In genomic region chr12:54415223-54415929, GRCh38 we compare ENCODE assay signal across 1 cellular context.
TF ChIP-seq lines count a peak whose summit lies in the region.

No MANE protein-coding gene starts in this region.

TF ChIP-seq in GM23338, 12 proteins besides CTCF, POLR2A, EP300 and RAD21 (continued from another document):
- TF ChIP-seq ZNF114 (CRISPR knock-in tag; IDR thresholded peaks at IDR 0.05): no peak
- no peak for TF ChIP-seq ZNF462 (CRISPR knock-in tag; IDR thresholded peaks at IDR 0.05)
- TF ChIP-seq POLR2AphosphoS5 (IDR thresholded peaks at IDR 0.05; ENCODE audit: low read depth): no peak
- TF ChIP-seq ZNF331 (CRISPR knock-in tag; IDR thresholded peaks at IDR 0.05; ENCODE audit: low read depth): no peak
- no peak for TF ChIP-seq STAT1 (IDR thresholded peaks at IDR 0.05; ENCODE audit: unreplicated experiment)
- no peak for TF ChIP-seq REST (IDR thresholded peaks at IDR 0.05; ENCODE audit: unreplicated experiment)
- TF ChIP-seq NANOG (IDR thresholded peaks at IDR 0.05; ENCODE audit: borderline replicate concordance): no peak
- no peak for TF ChIP-seq JUNB (IDR thresholded peaks at IDR 0.05; ENCODE audit: unreplicated experiment)
- no peak for TF ChIP-seq EZH2phosphoT487 (IDR thresholded peaks at IDR 0.05; ENCODE audit: unreplicated experiment)
- TF ChIP-seq ETS1 (IDR thresholded peaks at IDR 0.05): no peak
- TF ChIP-seq CREB1 (CRISPR knock-in tag; IDR thresholded peaks at IDR 0.05; ENCODE audit: low read depth): no peak
